In the genomic region with DNA sequence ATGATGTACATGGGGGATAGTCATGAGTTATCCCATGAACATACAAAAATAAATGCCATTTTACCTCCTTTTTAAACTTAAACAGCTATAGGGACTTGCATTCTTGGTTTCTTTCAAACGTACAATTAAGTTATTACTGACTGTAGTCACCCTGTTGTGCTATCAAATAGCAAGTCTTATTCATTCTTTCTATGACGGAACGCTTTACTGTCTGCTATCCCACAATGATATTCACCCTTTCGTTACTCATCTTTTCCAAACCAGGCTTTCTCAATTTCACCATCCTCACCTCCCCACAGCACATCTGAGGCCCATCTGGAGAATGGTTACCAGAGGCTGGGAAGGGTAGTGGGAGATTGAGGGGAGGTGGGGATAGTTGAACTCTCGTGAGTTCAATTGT, we compare ENCODE assay signal across 10 cellular contexts.
DNase-seq lines count a peak whose midpoint lies in the region; ATAC-seq, FAIRE-seq and TF ChIP-seq lines count a peak whose summit lies in the region.
"Had no signal": no experiment of that assay in that cellular context is flagged by ENCODE, and none has a peak within 500 bp of the region (broad histone marks: within the 10 kb centered on the region; RNA-seq: fewer than 3 reads in every experiment).

No MANE protein-coding gene starts in this region.

- peaks cover 4% of the 10 kb centered on the region for H3K27me3 ChIP-seq in astrocyte (ENCODE audit: insufficient read depth, low read length)
- no peaks in the 10 kb centered on the region for H3K27me3 ChIP-seq in HepG2 (ENCODE audit: control insufficient read depth in 1 of 2, insufficient read depth in 2 of 2, low read length in 2 of 2)
- H3K27me3 ChIP-seq in SK-N-SH (ENCODE audit: insufficient read depth): no peaks in the 10 kb centered on the region
- H3K27me3 ChIP-seq: ascending aorta had no signal

- H3K4me2 ChIP-seq in astrocyte (ENCODE audit: low read length) (peak overlapping the region; percentile 89), HepG2 (ENCODE audit: low read depth, low read length) (peak overlapping the region; percentile 24; the same call in 1 of the 2 replicates), SK-N-SH (no peak overlapping the region)

- DNase-seq in T-helper 1 cell: no peak
- DNase-seq in astrocyte (ENCODE audit: low read depth): peak; percentile 35
- no peak for DNase-seq in HepG2 (ENCODE audit: low spot score)
- no peak for DNase-seq in stimulated activated naive CD8-positive, alpha-beta T cell treated with anti-CD3 and anti-CD28 coated beads, Interleukin-15, amount 100 ng/mL, for 72 hours
- no peak for DNase-seq in activated CD4-positive, CD25-positive, alpha-beta regulatory T cell (lab: John Stamatoyannopoulos, UW)
- no peak for DNase-seq in SK-N-SH
- DNase-seq in NCI-H2171 (lab: John Stamatoyannopoulos, UW): no peak
- DNase-seq: ACHN had no signal

- no peak for TF ChIP-seq POLR2A in HepG2 (IDR thresholded peaks at IDR 0.05; ENCODE audit: insufficient read depth in 1 of 2, low read depth in 2 of 2, low read length in 2 of 2)

- TF ChIP-seq RAD21 in HepG2 (CRISPR knock-in tag; IDR thresholded peaks at IDR 0.05): no peak
- TF ChIP-seq RAD21 in SK-N-SH (IDR thresholded peaks at IDR 0.05; ENCODE audit: low read length): no peak

- POLR2A ChIA-PET in HepG2 (lab: Yijun Ruan, JAX) (no interaction called here), SK-N-SH (lab: Yijun Ruan, JAX) (no interaction called here)

- in situ Hi-C loops in HepG2 (cut with HindIII; ENCODE audit: extremely low pct_ligation_motif_present, low pct_unique_long_range_greater_than_20kb): no loop called here

- no peak overlapping the region for H3K27ac ChIP-seq in astrocyte (ENCODE audit: low read depth, low read length)
- H3K27ac ChIP-seq in HepG2 (ENCODE audit: extremely low read length, insufficient read depth, low read length): no peak overlapping the region
- H3K27ac ChIP-seq in SK-N-SH (ENCODE audit: low read depth in 2 of 2, low read length in 1 of 2): no peak overlapping the region
- H3K27ac ChIP-seq: ascending aorta had no signal

- no TSS peak for BruUV-seq in HepG2 (replicated peaks; lab: Mats Ljungman, UMichigan)

- FAIRE-seq in astrocyte (lab: Jason Lieb, UNC): no peak
- no peak for FAIRE-seq in HepG2 (lab: Jason Lieb, UNC)

- H2AFZ ChIP-seq in astrocyte (ENCODE audit: low read depth, low read length) (peak overlapping the region; percentile 75), HepG2 (ENCODE audit: low read length) (no peak overlapping the region), SK-N-SH (ENCODE audit: low read depth) (no peak overlapping the region)

- H3K27me3 Mint-ChIP-seq in T-helper 1 cell treated with Interleukin-12 subunit alpha and Interleukin-12 subunit beta and Interleukin-4 antibody, amounts not matched to agents 30 μg/mL and 1 μg/mL, for 36 hours (ENCODE audit: low read depth): no peaks in the 10 kb centered on the region
- peaks cover 8% of the 10 kb centered on the region for H3K27me3 Mint-ChIP-seq in astrocyte (ENCODE audit: low read depth, unreplicated experiment)
- peaks cover 15% of the 10 kb centered on the region for H3K27me3 Mint-ChIP-seq in stimulated activated naive CD8-positive, alpha-beta T cell treated with anti-CD3 and anti-CD28 coated beads, Interleukin-15, amount 100 ng/mL, for 72 hours

- WGBS in HepG2 (ENCODE audit: low lambda C conversion rate): 58% methylated on average over 5 of the region's 5 CpGs
- 74% methylated on average over 5 of the region's 5 CpGs for WGBS in SK-N-SH (ENCODE audit: low lambda C conversion rate)

- no peaks in the 10 kb centered on the region for H3K79me2 ChIP-seq in astrocyte (ENCODE audit: insufficient read depth, low read length)
- H3K79me2 ChIP-seq in HepG2 (ENCODE audit: insufficient read depth, low read length): no peaks in the 10 kb centered on the region
- H3K79me2 ChIP-seq in SK-N-SH (ENCODE audit: insufficient read depth): no peaks in the 10 kb centered on the region

- H3F3A ChIP-seq in SK-N-SH (replicated peaks; ENCODE audit: insufficient read depth): no peaks in the 10 kb centered on the region

- no peak for ATAC-seq in HepG2
- peak; percentile 85 for ATAC-seq in stimulated activated naive CD8-positive, alpha-beta T cell treated with anti-CD3 and anti-CD28 coated beads, Interleukin-15, amount 100 ng/mL, for 72 hours

- no peaks in the 10 kb centered on the region for H3K36me3 Mint-ChIP-seq in T-helper 1 cell treated with Interleukin-12 subunit alpha and Interleukin-12 subunit beta and Interleukin-4 antibody, amounts not matched to agents 30 μg/mL and 1 μg/mL, for 36 hours (ENCODE audit: low read depth)
- H3K36me3 Mint-ChIP-seq in astrocyte (ENCODE audit: low read depth, unreplicated experiment): no peaks in the 10 kb centered on the region

- no peaks in the 10 kb centered on the region for H3K9me2 ChIP-seq in SK-N-SH

- H3K4me3 Mint-ChIP-seq in T-helper 1 cell treated with Interleukin-12 subunit alpha and Interleukin-12 subunit beta and Interleukin-4 antibody, amounts not matched to agents 30 μg/mL and 1 μg/mL, for 36 hours: peak overlapping the region; percentile 57
- H3K4me3 Mint-ChIP-seq in astrocyte (ENCODE audit: unreplicated experiment): no peak overlapping the region
- H3K4me3 Mint-ChIP-seq in stimulated activated naive CD8-positive, alpha-beta T cell treated with anti-CD3 and anti-CD28 coated beads, Interleukin-15, amount 100 ng/mL, for 72 hours: peak overlapping the region; percentile 69 to 80

- no peaks in the 10 kb centered on the region for H3K36me3 ChIP-seq in astrocyte (ENCODE audit: insufficient read depth, low read length)
- H3K36me3 ChIP-seq in HepG2 (replicated peaks in 1 of 2; ENCODE audit: control insufficient read depth in 1 of 2, insufficient read depth in 2 of 2, low read length in 2 of 2): no peaks in the 10 kb centered on the region
- H3K36me3 ChIP-seq in SK-N-SH (replicated peaks in 1 of 2; ENCODE audit: control insufficient read depth in 1 of 2, insufficient read depth in 2 of 2, low read length in 1 of 2): no peaks in the 10 kb centered on the region
- H3K36me3 ChIP-seq: ascending aorta had no signal

- H3K9me3 Mint-ChIP-seq in T-helper 1 cell treated with Interleukin-12 subunit alpha and Interleukin-12 subunit beta and Interleukin-4 antibody, amounts not matched to agents 30 μg/mL and 1 μg/mL, for 36 hours: no peaks in the 10 kb centered on the region
- no peaks in the 10 kb centered on the region for H3K9me3 Mint-ChIP-seq in astrocyte (ENCODE audit: unreplicated experiment)
- no peaks in the 10 kb centered on the region for H3K9me3 Mint-ChIP-seq in stimulated activated naive CD8-positive, alpha-beta T cell treated with anti-CD3 and anti-CD28 coated beads, Interleukin-15, amount 100 ng/mL, for 72 hours

- CTCF ChIA-PET in HepG2 (lab: Yijun Ruan, JAX; ENCODE audit: low intra/inter-chr PET ratio, low total read pairs): no interaction called here
- CTCF ChIA-PET in SK-N-SH (lab: Yijun Ruan, JAX): interaction anchor here (1.0 to 1.1 kb wide), 2 partner anchors 19 to 40 kb away, joined by 3 read pairs; no protein-coding TSS in a partner anchor

- H3K9ac ChIP-seq in astrocyte (ENCODE audit: low read length) (peak overlapping the region; percentile 62), HepG2 (ENCODE audit: insufficient read depth, low read depth, low read length) (no peak overlapping the region), SK-N-SH (no peak overlapping the region)

- peaks cover 10% of the 10 kb centered on the region for H3K4me1 ChIP-seq in astrocyte (ENCODE audit: insufficient read depth, low read length)
- H3K4me1 ChIP-seq in HepG2 (ENCODE audit: insufficient read depth, low read length): peaks cover 39% of the 10 kb centered on the region
- peaks cover 0 to 8% of the 10 kb centered on the region in 2 experiments; a peak in 2 of 4 replicates for H3K4me1 ChIP-seq in SK-N-SH (ENCODE audit: control insufficient read depth in 1 of 2, insufficient read depth in 2 of 2, low read depth in 1 of 2, low read length in 1 of 2)
- H3K4me1 ChIP-seq: ascending aorta had no signal

- H3K9me3 ChIP-seq in astrocyte (ENCODE audit: insufficient read depth, low read depth, low read length) (no peaks in the 10 kb centered on the region), HepG2 (ENCODE audit: low read length) (no peaks in the 10 kb centered on the region), SK-N-SH (no peaks in the 10 kb centered on the region)
- H3K9me3 ChIP-seq: ascending aorta had no signal

- TF ChIP-seq CTCF in astrocyte (IDR thresholded peaks at IDR 0.05; ENCODE audit: insufficient read depth, low read depth, low read length) (no peak), HepG2 (CRISPR knock-in tag; IDR thresholded peaks at IDR 0.05) (no peak), SK-N-SH (IDR thresholded peaks at IDR 0.05) (no peak)

- intact Hi-C loops in HepG2 (cut with micrococcal nuclease; ENCODE audit: unreplicated experiment): no loop called here

- no peak overlapping the region for H3K4me3 ChIP-seq in astrocyte (ENCODE audit: insufficient read depth, low read depth, low read length)
- H3K4me3 ChIP-seq in HepG2 (replicated peaks in 1 of 3; ENCODE audit: insufficient read depth in 1 of 3, low read depth in 2 of 3, low read length in 3 of 3): no peak overlapping the region
- H3K4me3 ChIP-seq in SK-N-SH (ENCODE audit: low read depth in 2 of 2, low read length in 1 of 2): no peak overlapping the region

- peaks cover 8% of the 10 kb centered on the region for H3K4me1 Mint-ChIP-seq in T-helper 1 cell treated with Interleukin-12 subunit alpha and Interleukin-12 subunit beta and Interleukin-4 antibody, amounts not matched to agents 30 μg/mL and 1 μg/mL, for 36 hours (ENCODE audit: low read depth)
- H3K4me1 Mint-ChIP-seq in astrocyte (ENCODE audit: low read depth, unreplicated experiment): peaks cover 4% of the 10 kb centered on the region
- H3K4me1 Mint-ChIP-seq in stimulated activated naive CD8-positive, alpha-beta T cell treated with anti-CD3 and anti-CD28 coated beads, Interleukin-15, amount 100 ng/mL, for 72 hours: peaks cover 13% of the 10 kb centered on the region

- H3K27ac Mint-ChIP-seq in T-helper 1 cell treated with Interleukin-12 subunit alpha and Interleukin-12 subunit beta and Interleukin-4 antibody, amounts not matched to agents 30 μg/mL and 1 μg/mL, for 36 hours: no peak overlapping the region
- H3K27ac Mint-ChIP-seq in astrocyte (ENCODE audit: unreplicated experiment): no peak overlapping the region
- H3K27ac Mint-ChIP-seq in stimulated activated naive CD8-positive, alpha-beta T cell treated with anti-CD3 and anti-CD28 coated beads, Interleukin-15, amount 100 ng/mL, for 72 hours: peak overlapping the region in 1 of 2 donors; percentile 14

- TF ChIP-seq EP300 in HepG2 (IDR thresholded peaks at IDR 0.05; ENCODE audit: low read depth in 2 of 2, low read length in 2 of 2) (no peak), HepG2 (CRISPR knock-in tag; IDR thresholded peaks at IDR 0.05; ENCODE audit: borderline replicate concordance) (no peak), SK-N-SH (IDR thresholded peaks at IDR 0.05; ENCODE audit: borderline replicate concordance in 1 of 2, low read depth in 1 of 2, low read length in 1 of 2) (no peak)

- H4K20me1 ChIP-seq in astrocyte (ENCODE audit: insufficient read depth, low read length): no peaks in the 10 kb centered on the region
- no peaks in the 10 kb centered on the region for H4K20me1 ChIP-seq in HepG2 (ENCODE audit: insufficient read depth, low read length)
- no peaks in the 10 kb centered on the region for H4K20me1 ChIP-seq in SK-N-SH (ENCODE audit: insufficient read depth)

TF ChIP-seq in HepG2, 621 proteins besides CTCF, POLR2A, EP300 and RAD21 (continues in another document):
- no peak for TF ChIP-seq NPAS2 (CRISPR knock-in tag; IDR thresholded peaks at IDR 0.05; ENCODE audit: borderline replicate concordance)
